13 cellular contexts compared by ENCODE assay signal in genomic region chr15:69280783-69281182, GRCh38. TPM values are rescaled to one million over a fixed set of nuclear protein-coding genes. Genes with fewer than 3 reads are reported as not detected.
"Had no signal": no experiment of that assay in that cellular context is flagged by ENCODE, and none has a peak within 500 bp of the region (broad histone marks: within the 10 kb centered on the region; RNA-seq: fewer than 3 reads in every experiment).

No MANE protein-coding gene starts in this region.

- DNase-seq: activated CD4-positive, alpha-beta T cell treated with anti-CD3 and anti-CD28 coated beads, Interleukin-2, amount 10 ng/mL, durations not matched to agents 7 days and 5 days; activated CD8-positive, alpha-beta memory T cell treated with anti-CD3 and anti-CD28 coated beads, Interleukin-2, amount 50 U/mL, for 48 hours; activated gamma-delta T cell; activated T-cell treated with anti-CD3 and anti-CD28 coated beads, Interleukin-2, amount 50 U/mL, for 72 hours; kidney; left ventricle myocardium inferior; pancreas; sigmoid colon; stimulated activated CD4-positive, alpha-beta T cell treated with anti-CD3 and anti-CD28 coated beads, Interleukin-1b, Interleukin-23, amount 100 ng/mL, for 48 hours had no signal

- H3K4me3 ChIP-seq: breast epithelium, hepatocyte, left ventricle myocardium inferior, pancreas, sigmoid colon, thoracic aorta had no signal

- H3K27me3 ChIP-seq: breast epithelium, hepatocyte, pancreas had no signal

- H3K27ac ChIP-seq: breast epithelium, hepatocyte, left ventricle myocardium inferior, pancreas, sigmoid colon, thoracic aorta had no signal

- ATAC-seq: activated T-cell treated with anti-CD3 and anti-CD28 coated beads, Interleukin-2, amount 50 U/mL, for 72 hours; pancreas had no signal

- H3K79me2 ChIP-seq: hepatocyte had no signal

- H3K36me3 ChIP-seq: breast epithelium, left ventricle myocardium inferior, pancreas, sigmoid colon, thoracic aorta had no signal

- H2AFZ ChIP-seq: hepatocyte had no signal

- H3K9me3 ChIP-seq: breast epithelium, left ventricle myocardium inferior, pancreas, sigmoid colon, thoracic aorta had no signal

- H3K4me2 ChIP-seq: hepatocyte had no signal

- H3K4me1 ChIP-seq: breast epithelium, pancreas, sigmoid colon had no signal

RNA-seq across cellular contexts. Expression of gene PAQR5, which starts 17.9 kb away (rescaled TPM):
- total RNA-seq: activated CD4-positive, alpha-beta T cell treated with anti-CD3 and anti-CD28 coated beads, Interleukin-2, amount 10 ng/mL, durations not matched to agents 7 days and 5 days; dermis microvascular lymphatic vessel endothelial cell had no signal
